In the genomic region with DNA sequence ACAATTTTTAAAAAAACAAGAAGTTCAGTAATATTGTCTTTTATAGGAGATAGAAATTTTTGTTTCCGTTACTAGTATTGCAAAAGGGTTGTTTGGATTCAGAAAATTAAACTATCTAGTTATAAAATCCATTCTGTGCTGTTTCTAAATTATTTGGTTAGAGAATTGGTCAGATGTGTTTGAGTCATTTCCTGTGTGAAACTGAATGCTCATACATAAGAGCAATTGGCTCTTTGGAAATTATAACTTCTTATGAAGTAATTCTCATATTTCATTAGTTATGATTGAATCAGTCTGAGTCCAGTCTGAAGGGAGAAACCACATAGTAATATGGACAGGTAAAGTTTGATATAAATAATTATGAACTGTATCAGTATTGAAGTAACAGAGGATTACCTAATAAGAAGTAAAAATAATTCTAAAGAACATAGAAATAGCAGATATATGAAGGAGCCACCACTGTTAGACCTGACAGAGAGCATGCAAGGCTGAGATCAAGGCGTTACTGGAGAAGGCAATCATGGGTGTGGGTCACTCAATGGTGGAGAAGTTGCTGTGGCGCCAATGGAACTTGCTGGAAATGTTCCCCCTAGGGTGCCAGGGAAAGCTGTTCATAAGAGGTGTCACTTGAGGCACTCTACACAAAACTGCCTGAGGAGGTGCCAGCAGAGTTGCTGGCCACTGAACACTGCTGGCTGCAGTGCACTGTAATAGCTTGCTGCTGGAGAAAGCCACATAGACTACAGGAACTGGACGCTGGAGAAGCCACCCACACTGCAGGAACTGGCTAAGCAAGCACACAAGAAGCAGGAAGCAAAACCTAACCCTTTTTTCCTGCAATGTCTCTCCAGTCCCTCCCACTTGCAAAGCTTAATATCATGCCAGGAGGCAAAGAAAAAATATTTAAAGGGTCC, we compare ENCODE assay signal across 8 cellular contexts. TPM values are rescaled to one million over a fixed set of nuclear protein-coding genes. Genes with fewer than 3 reads are reported as not detected.
DNase-seq lines count a peak whose midpoint lies in the region; ATAC-seq, FAIRE-seq and TF ChIP-seq lines count a peak whose summit lies in the region.

No MANE protein-coding gene starts in this region.

- no peak for TF ChIP-seq CTCF in endothelial cell (IDR thresholded peaks at IDR 0.05; ENCODE audit: unreplicated experiment)
- no peak for TF ChIP-seq CTCF in pancreas (IDR thresholded peaks at IDR 0.05)

- no peaks in the 10 kb centered on the region for H3K4me1 ChIP-seq in pancreas

- H3K36me3 Mint-ChIP-seq in endothelial cell (ENCODE audit: low read depth, unreplicated experiment): no peaks in the 10 kb centered on the region

- no peaks in the 10 kb centered on the region for H3K9me3 Mint-ChIP-seq in endothelial cell (ENCODE audit: unreplicated experiment)

- H3K4me3 ChIP-seq in pancreas: no peak overlapping the region

- H3K27ac ChIP-seq in pancreas: peak overlapping the region in 2 of 4 donors; percentile 24 to 68

- peak in 3 of 4 donors; percentile 71 to 84 (median 81) for ATAC-seq in pancreas
- ATAC-seq in HG03025 (IDR thresholded peaks at IDR 0.05; ENCODE audit: low FRiP score, unreplicated experiment): no peak

- no peaks in the 10 kb centered on the region for H3K9me3 ChIP-seq in pancreas

- H3K4me3 Mint-ChIP-seq in endothelial cell (ENCODE audit: unreplicated experiment): no peak overlapping the region

- no peaks in the 10 kb centered on the region for H3K36me3 ChIP-seq in pancreas

- H3K27me3 ChIP-seq in pancreas: no peaks in the 10 kb centered on the region

- intact Hi-C loops in pancreas (cut with DNase I): no loop called here

- H3K27ac Mint-ChIP-seq in endothelial cell (ENCODE audit: unreplicated experiment): no peak overlapping the region

- peak; percentile 73 for DNase-seq in GM03348 (ENCODE audit: low spot score)
- peak; percentile 13 for DNase-seq in GOT3 (lab: John Stamatoyannopoulos, UW)
- peak; percentile 79 for DNase-seq in NOMO-1 treated with dmso at 0.1 percent for 144 hours (lab: John Stamatoyannopoulos, UW; ENCODE audit: unreplicated experiment)
- peak; percentile 5 for DNase-seq in endothelial cell (ENCODE audit: low spot score)
- peak in 1 of 6 donors; percentile 31 for DNase-seq in pancreas
- no peak for DNase-seq in putamen (ENCODE audit: low spot score)
- no peak for DNase-seq in stimulated activated CD4-positive, alpha-beta T cell treated with anti-CD3 and anti-CD28 coated beads, Interleukin-1b, Interleukin-23, amount 100 ng/mL, for 48 hours

- 71 to 79% methylated on average over 4 of the region's 4 CpGs for WGBS in pancreas, 2 donors

- peaks cover 6% of the 10 kb centered on the region for H3K4me1 Mint-ChIP-seq in endothelial cell (ENCODE audit: unreplicated experiment)

- peak; percentile 26 for FAIRE-seq in pancreas (lab: Jason Lieb, UNC)

- no peaks in the 10 kb centered on the region for H3K27me3 Mint-ChIP-seq in endothelial cell (ENCODE audit: unreplicated experiment)

RNA-seq across cellular contexts. Expression of a gene that starts 18.0 kb away (rescaled TPM):
- not detected for total RNA-seq in endothelial cell (ENCODE audit: unreplicated experiment)
- 10 to 100 TPM in 2 of 6 donors, 1 to 10 TPM in 3, under 1 TPM in 1; 0.98 to 17.0 (median 3.1) TPM for total RNA-seq in pancreas
- 10 to 100 TPM; 11.9 to 38.1 TPM for polyA plus RNA-seq in pancreas

RNA-seq across cellular contexts. Expression of a gene that starts 57.2 kb away (rescaled TPM):
- 5.2 TPM for total RNA-seq in endothelial cell (ENCODE audit: unreplicated experiment)
- 10 to 100 TPM in 2 of 6 donors, 1 to 10 TPM in 4; 5.7 to 19.5 (median 7.6) TPM for total RNA-seq in pancreas
- polyA plus RNA-seq in pancreas: 1 to 10 TPM; 6.2 to 8.5 TPM

Comparison
In these comparisons a context has a peak if more than half of its experiments do, and no peak if none do; other contexts are left out.
1. DNase-seq: peak in GM03348 (single experiment), GOT3 (single experiment), NOMO-1 treated with dmso at 0.1 percent for 144 hours (single experiment) and endothelial cell (single experiment); none in putamen (single experiment) and stimulated activated CD4-positive, alpha-beta T cell treated with anti-CD3 and anti-CD28 coated beads, Interleukin-1b, Interleukin-23, amount 100 ng/mL, for 48 hours (single experiment).